Comparison of ENCODE assay signal across 1 cellular context in genomic region chr2:171244970-171245782, GRCh38.
A peak's percentile ranks its signal among the peaks of the same experiment; 100 is the strongest.
TF ChIP-seq lines count a peak whose summit lies in the region.

No MANE protein-coding gene starts in this region.

TF ChIP-seq in K562, 482 proteins besides CTCF, POLR2A, EP300 and RAD21 (continued from another document and continues in another):
- TF ChIP-seq TFE3 (CRISPR knock-in tag; IDR thresholded peaks at IDR 0.05), result peak; percentile 38; the same call in 1 of the 2 replicates
- TF ChIP-seq GTF2F1 (IDR thresholded peaks at IDR 0.05; ENCODE audit: low read depth, low read length), result no peak
- no peak for TF ChIP-seq TCFL5 (CRISPR knock-in tag; conservative IDR thresholded peaks at IDR 0.05)
- peak; percentile 91 for TF ChIP-seq BACH1 (tag; IDR thresholded peaks at IDR 0.05)
- peak; percentile 73; the same call in 1 of the 2 replicates for TF ChIP-seq TOE1 (IDR thresholded peaks at IDR 0.05; ENCODE audit: borderline replicate concordance)
- TF ChIP-seq TOE1 (CRISPR knock-in tag; IDR thresholded peaks at IDR 0.05; ENCODE audit: borderline replicate concordance, low read depth), result no peak
- TF ChIP-seq GTF2E2 (tag; IDR thresholded peaks at IDR 0.05), result peak; percentile 6; the same call in 1 of the 2 replicates
- peak; percentile 93 for TF ChIP-seq DDX20 (tag; IDR thresholded peaks at IDR 0.05; ENCODE audit: low read depth)
- no peak for TF ChIP-seq CHD7 (IDR thresholded peaks at IDR 0.05; ENCODE audit: low read depth, low read length)
- TF ChIP-seq CBFA2T2 (conservative IDR thresholded peaks at IDR 0.05), result peak; percentile 36; the same call in 1 of the 2 replicates
- 0 out of 2 replicates have a peak, but pooled peaks have one; percentile 23 for TF ChIP-seq ZNF507 (tag; conservative IDR thresholded peaks at IDR 0.05)
- peak; percentile 49; the same call in 1 of the 2 replicates for TF ChIP-seq ZFX (CRISPR knock-in tag; IDR thresholded peaks at IDR 0.05)
- no peak for TF ChIP-seq STAT6 (CRISPR knock-in tag; IDR thresholded peaks at IDR 0.05)
- peak; percentile 48; the same call in 1 of the 2 replicates for TF ChIP-seq CBFA2T3 (IDR thresholded peaks at IDR 0.05)
- peak; percentile 23; the same call in 1 of the 2 replicates for TF ChIP-seq ARID1B (IDR thresholded peaks at IDR 0.05)
- 0 out of 2 replicates have a peak, but pooled peaks have one; percentile 61 for TF ChIP-seq ZNF644 (tag; IDR thresholded peaks at IDR 0.05; ENCODE audit: low read depth)
- TF ChIP-seq AFF1 (IDR thresholded peaks at IDR 0.05; ENCODE audit: low read depth in 1 of 2, partially characterized antibody in 2 of 2), result peak in 1 of 2 experiments; percentile 60
- TF ChIP-seq ZNF76 (CRISPR knock-in tag; IDR thresholded peaks at IDR 0.05; ENCODE audit: borderline replicate concordance), result 0 out of 2 replicates have a peak, but pooled peaks have one; percentile 42
- peak; percentile 51; the same call in 1 of the 2 replicates for TF ChIP-seq ZNF584 (CRISPR knock-in tag; IDR thresholded peaks at IDR 0.05; ENCODE audit: low read depth)
- no peak for TF ChIP-seq EP400 (IDR thresholded peaks at IDR 0.05)
- TF ChIP-seq ID3 (CRISPR knock-in tag; IDR thresholded peaks at IDR 0.05), result peak; percentile 21; the same call in 1 of the 2 replicates
- peak; percentile 52; the same call in 1 of the 2 replicates for TF ChIP-seq ID3 (tag; IDR thresholded peaks at IDR 0.05)
- TF ChIP-seq JUND (IDR thresholded peaks at IDR 0.05; ENCODE audit: borderline replicate concordance, low read depth, low read length), result peak; percentile 26; the same call in 1 of the 2 replicates
- TF ChIP-seq JUND (tag; IDR thresholded peaks at IDR 0.05; ENCODE audit: borderline replicate concordance, low read depth, low read length), result peak; percentile 34; the same call in 2 of the 3 replicates
- peak; percentile 48; the same call in 1 of the 2 replicates for TF ChIP-seq CXXC5 (CRISPR knock-in tag; IDR thresholded peaks at IDR 0.05)
- TF ChIP-seq TEAD1 (CRISPR knock-in tag; IDR thresholded peaks at IDR 0.05), result peak in 1 of 2 experiments; percentile 68; a peak in 2 of 4 replicates
- TF ChIP-seq FOSL1 (tag; conservative IDR thresholded peaks at IDR 0.05), result peak; percentile 28; the same call in 1 of the 2 replicates
- TF ChIP-seq SMAD3 (CRISPR knock-in tag; conservative IDR thresholded peaks at IDR 0.05), result 0 out of 2 replicates have a peak, but pooled peaks have one; percentile 65
- no peak for TF ChIP-seq ZNF12 (CRISPR knock-in tag; IDR thresholded peaks at IDR 0.05)
- peak; percentile 60; the same call in 1 of the 2 replicates for TF ChIP-seq NFXL1 (CRISPR knock-in tag; IDR thresholded peaks at IDR 0.05)
- 0 out of 2 replicates have a peak, but pooled peaks have one; percentile 66 for TF ChIP-seq TSHZ1 (CRISPR knock-in tag; IDR thresholded peaks at IDR 0.05)
- TF ChIP-seq HEY1 (CRISPR knock-in tag; IDR thresholded peaks at IDR 0.05; ENCODE audit: borderline replicate concordance), result 0 out of 2 replicates have a peak, but pooled peaks have one; percentile 39
- TF ChIP-seq ZEB2 (IDR thresholded peaks at IDR 0.05), result peak; percentile 77; the same call in 1 of the 2 replicates
- TF ChIP-seq DPF2 (IDR thresholded peaks at IDR 0.05), result no peak
